8 cellular contexts compared by ENCODE assay signal in the genomic region with DNA sequence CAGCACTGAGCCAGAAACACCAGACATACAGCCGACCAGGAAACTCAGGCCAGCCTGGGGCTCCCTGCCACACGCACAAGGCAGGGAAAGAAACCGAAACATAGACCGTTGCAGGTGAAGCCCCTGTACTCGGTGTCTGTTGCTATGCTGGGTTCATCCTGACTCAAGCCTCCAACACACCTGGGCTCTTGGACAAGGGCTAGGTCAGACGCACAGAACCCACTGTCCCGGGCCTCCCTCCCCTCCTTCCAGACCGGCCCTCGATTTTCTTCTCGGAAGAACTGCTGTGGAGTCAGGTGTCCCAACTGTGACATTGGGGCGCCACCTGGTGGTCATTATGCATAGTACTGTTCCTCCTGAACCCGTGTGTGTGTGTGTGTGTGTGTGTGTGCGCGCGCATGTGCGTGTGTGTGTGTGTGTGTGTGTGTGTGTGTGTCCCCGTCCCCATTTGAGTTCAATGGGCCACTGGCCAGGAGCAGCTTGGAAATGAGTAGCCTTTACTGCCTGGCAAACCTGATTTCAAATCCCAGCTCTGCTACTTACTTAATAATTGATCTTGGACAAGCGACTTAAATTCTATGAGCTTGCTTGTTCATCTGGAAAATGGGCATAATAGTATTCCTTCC. TPM values are rescaled to one million over a fixed set of nuclear protein-coding genes. Genes with fewer than 3 reads are reported as not detected.
DNase-seq lines count a peak whose midpoint lies in the region; TF ChIP-seq lines count a peak whose summit lies in the region.

No MANE protein-coding gene starts in this region.

- no peaks in the 10 kb centered on the region for H3K27me3 ChIP-seq in Caco-2 (replicated peaks; ENCODE audit: control insufficient read depth, insufficient read depth, low read length)
- H3K27me3 ChIP-seq in GM23248 (replicated peaks; ENCODE audit: insufficient read depth): no peaks in the 10 kb centered on the region
- H3K27me3 ChIP-seq in adipocyte (replicated peaks; ENCODE audit: control insufficient read depth, insufficient read depth, low read length): no peaks in the 10 kb centered on the region
- H3K27me3 ChIP-seq in left ventricle myocardium inferior (ENCODE audit: low read depth): peaks cover 84% of the 10 kb centered on the region

- no peak overlapping the region for H2AFZ ChIP-seq in GM23248

- WGBS in GM23248 (ENCODE audit: low coverage in 1 of 2, low lambda C conversion rate in 2 of 2, missing lambda C conversion rate in 2 of 2), 2 experiments: 10 to 21% methylated on average over 14 to 18 of the region's 18 CpGs

- H3K27ac ChIP-seq in GM23248 (no peak overlapping the region), left ventricle myocardium inferior (replicated peaks) (no peak overlapping the region)

- POLR2A ChIA-PET in Caco-2 (lab: Charles Lee): no interaction called here

- H3K9me3 ChIP-seq in Caco-2 (no peaks in the 10 kb centered on the region), GM23248 (ENCODE audit: low read depth) (no peaks in the 10 kb centered on the region), adipocyte (ENCODE audit: control insufficient read depth, low read length) (no peaks in the 10 kb centered on the region), left ventricle myocardium inferior (replicated peaks) (peaks cover 4% of the 10 kb centered on the region)

- H3K79me2 ChIP-seq in GM23248 (ENCODE audit: insufficient read depth): no peaks in the 10 kb centered on the region

- H3K27ac Mint-ChIP-seq in Caco-2 (ENCODE audit: unreplicated experiment): peak overlapping the region; percentile 50

- H3K36me3 ChIP-seq in Caco-2 (ENCODE audit: control insufficient read depth, insufficient read depth, low read length) (no peaks in the 10 kb centered on the region), GM23248 (ENCODE audit: low read depth) (no peaks in the 10 kb centered on the region), adipocyte (ENCODE audit: control insufficient read depth, insufficient read depth, low read length, severe bottlenecking) (no peaks in the 10 kb centered on the region), left ventricle myocardium inferior (no peaks in the 10 kb centered on the region)

- peak overlapping the region; percentile 24 for H3K4me3 Mint-ChIP-seq in Caco-2 (ENCODE audit: unreplicated experiment)

- no TSS peak for BruUV-seq in Caco-2 (replicated peaks; lab: Mats Ljungman, UMichigan)

- no peaks in the 10 kb centered on the region for H3K27me3 Mint-ChIP-seq in Caco-2 (ENCODE audit: insufficient read depth, unreplicated experiment)

- no peak overlapping the region for H3K9ac ChIP-seq in GM23248
- peak overlapping the region; percentile 61 for H3K9ac ChIP-seq in adipocyte (ENCODE audit: low read length)

- H3K4me3 ChIP-seq in Caco-2 (ENCODE audit: low read depth, low read length): no peak overlapping the region
- H3K4me3 ChIP-seq in GM23248: no peak overlapping the region
- H3K4me3 ChIP-seq in adipocyte (ENCODE audit: low read length): no peak overlapping the region
- peak overlapping the region; percentile 21 for H3K4me3 ChIP-seq in left ventricle myocardium inferior

- in situ Hi-C loops in GM23248 (cut with MboI): loop anchor here (25.0 kb wide), 1 partner anchor 682 kb away; no protein-coding TSS in a partner anchor

- peaks cover 12% of the 10 kb centered on the region for H3K36me3 Mint-ChIP-seq in Caco-2 (ENCODE audit: insufficient read depth, unreplicated experiment)

- no peaks in the 10 kb centered on the region for H3K4me1 ChIP-seq in Caco-2
- H3K4me1 ChIP-seq in GM23248 (ENCODE audit: insufficient read depth): peaks cover 22% of the 10 kb centered on the region
- peaks cover 56% of the 10 kb centered on the region for H3K4me1 ChIP-seq in adipocyte (ENCODE audit: control insufficient read depth, insufficient read depth, low read length)
- peaks cover 4% of the 10 kb centered on the region for H3K4me1 ChIP-seq in left ventricle myocardium inferior

- H4K20me1 ChIP-seq in GM23248 (ENCODE audit: insufficient read depth): no peaks in the 10 kb centered on the region

- H3F3A ChIP-seq in GM23248 (ENCODE audit: insufficient read depth): peaks cover 31% of the 10 kb centered on the region

- no peaks in the 10 kb centered on the region for H3K9me3 Mint-ChIP-seq in Caco-2 (ENCODE audit: unreplicated experiment)

- H3K4me2 ChIP-seq in GM23248 (ENCODE audit: unreplicated experiment): no peak overlapping the region

- peaks cover 4% of the 10 kb centered on the region for H3K4me1 Mint-ChIP-seq in Caco-2 (ENCODE audit: low read depth, unreplicated experiment)

- CTCF ChIA-PET in Caco-2 (lab: Charles Lee): interaction anchor here (0.6 to 1.7 kb wide), 9 partner anchors 11 to 395 kb away, joined by 3 to 10 read pairs (median 4); no protein-coding TSS in a partner anchor

- TF ChIP-seq CTCF in Caco-2 (IDR thresholded peaks at IDR 0.05; ENCODE audit: insufficient read depth in 1 of 2, low read depth in 1 of 2, low read length in 1 of 2, severe bottlenecking in 1 of 2, unreplicated experiment in 1 of 2): peak; percentile 73 to 75
- peak; percentile 58 for TF ChIP-seq CTCF in left ventricle myocardium inferior (IDR thresholded peaks at IDR 0.05; ENCODE audit: borderline replicate concordance)

- intact Hi-C loops in Caco-2 (cut with micrococcal nuclease; ENCODE audit: unreplicated experiment): loop anchor here (1.0 kb wide), 3 partner anchors 337 to 427 kb away; no protein-coding TSS in a partner anchor
- intact Hi-C loops in left ventricle myocardium inferior (cut with micrococcal nuclease): no loop called here

- DNase-seq in Caco-2: peak; percentile 85 to 87
- DNase-seq in GM23248: peak; percentile 85
- DNase-seq in NCI-H1092 treated with DMSO at 0.1 percent for 48 hours (lab: John Stamatoyannopoulos, UW): peak; percentile 47
- peak; percentile 77 for DNase-seq in SW480 (ENCODE audit: low spot score)
- peak; percentile 96 for DNase-seq in adipocyte (ENCODE audit: low read depth)
- DNase-seq in left ventricle myocardium inferior: peak; percentile 77
- DNase-seq in retina: peak; percentile 87
- DNase-seq in OCI-M2 (lab: John Stamatoyannopoulos, UW; ENCODE audit: unreplicated experiment): no peak

- H3K9me2 ChIP-seq in GM23248 (ENCODE audit: insufficient read depth): no peaks in the 10 kb centered on the region

RNA-seq across cellular contexts. Expression of a gene that starts 55.4 kb away (rescaled TPM):
- total RNA-seq in Caco-2 (2022) (0.58 and 0.70 TPM in 2 replicates), left ventricle myocardium inferior (2.4 TPM)
- 5.1 and 8.3 TPM in 2 replicates for total RNA-seq in GM23248 (2014; rRNA removed; shearing (Covaris generic))
- 9.0 and 9.6 TPM in 2 replicates for polyA plus RNA-seq in GM23248 (2016; fragmentation: Nextera tagmentation; extraction: Ambion mirVana)
